In genomic region chr16:20937736-20938135, GRCh38 we compare ENCODE assay signal across 19 cellular contexts. TPM values are rescaled to one million over a fixed set of nuclear protein-coding genes. Genes with fewer than 3 reads are reported as not detected.
DNase-seq lines count a peak whose midpoint lies in the region; ATAC-seq and TF ChIP-seq lines count a peak whose summit lies in the region.
"Had no signal": no experiment of that assay in that cellular context is flagged by ENCODE, and none has a peak within 500 bp of the region (broad histone marks: within the 10 kb centered on the region; RNA-seq: fewer than 3 reads in every experiment).

No MANE protein-coding gene starts in this region.

- POLR2A ChIA-PET in Caco-2 (lab: Charles Lee): interaction anchor here (0.5 to 1.5 kb wide), 4 partner anchors 17 to 86 kb away, joined by 3 to 10 read pairs (median 6); partner anchors contain the start of genes DCUN1D3 and LYRM1
- POLR2A ChIA-PET in activated CD4-positive, alpha-beta memory T cell treated with anti-CD3 and anti-CD28 coated beads for 36 hours (lab: Charles Lee): interaction anchor here (0.9 to 1.6 kb wide), 2 partner anchors 37 to 63 kb away, joined by 5 to 6 read pairs; partner anchors contain the start of genes DCUN1D3 and LYRM1

- H3K9me2 ChIP-seq in GM23248 (ENCODE audit: insufficient read depth) (no peaks in the 10 kb centered on the region), hepatocyte (replicated peaks; ENCODE audit: insufficient read depth) (no peaks in the 10 kb centered on the region)
- H3K9me2 ChIP-seq: SK-N-SH had no signal

- peak; percentile 78 to 89 for DNase-seq in Caco-2
- no peak for DNase-seq in GM23248
- no peak for DNase-seq in activated CD4-positive, alpha-beta memory T cell treated with anti-CD3 and anti-CD28 coated beads for 36 hours
- DNase-seq in hepatocyte (ENCODE audit: low spot score): peak; percentile 31
- no peak for DNase-seq in esophagus squamous epithelium (lab: John Stamatoyannopoulos, UW)
- DNase-seq in NCI-H1694 (lab: John Stamatoyannopoulos, UW): no peak
- DNase-seq in activated CD4-positive, alpha-beta T cell treated with anti-CD3 and anti-CD28 coated beads, Interleukin-2, amount 50 U/mL, for 1 hour: no peak
- DNase-seq: CD8-positive, alpha-beta T cell; DMS79 treated with DMSO at 0.1 percent for 48 hours; H7; Kasumi-1; MM.1S; NCI-H1092 treated with DMSO at 0.1 percent for 48 hours; NCI-H2081 treated with DMSO at 0.1 percent for 48 hours; NCI-H748 treated with DMSO at 0.1 percent for 48 hours; SHP77; SK-N-SH had no signal

- H3K27ac ChIP-seq in GM23248 (no peak overlapping the region), hepatocyte (no peak overlapping the region), esophagus squamous epithelium (no peak overlapping the region)

- CTCF ChIA-PET in Caco-2 (lab: Charles Lee): interaction anchor here (0.5 to 1.2 kb wide), 3 partner anchors 57 to 146 kb away, joined by 3 to 4 read pairs (median 3); no protein-coding TSS in a partner anchor
- CTCF ChIA-PET in activated CD4-positive, alpha-beta memory T cell treated with anti-CD3 and anti-CD28 coated beads for 36 hours (lab: Charles Lee): interaction anchor here (0.5 to 2.0 kb wide), 5 partner anchors 28 to 146 kb away, joined by 3 to 5 read pairs (median 3); partner anchors contain the start of genes DCUN1D3 and LYRM1

- no peaks in the 10 kb centered on the region for H3K27me3 ChIP-seq in Caco-2 (replicated peaks; ENCODE audit: control insufficient read depth, insufficient read depth, low read length)
- no peaks in the 10 kb centered on the region for H3K27me3 ChIP-seq in GM23248 (replicated peaks; ENCODE audit: insufficient read depth)
- no peaks in the 10 kb centered on the region for H3K27me3 ChIP-seq in hepatocyte
- H3K27me3 ChIP-seq in esophagus squamous epithelium: no peaks in the 10 kb centered on the region
- H3K27me3 ChIP-seq: BLaER1 treated with 17β-estradiol and CSF1 and Interleukin-3, amounts not matched to agents 10 nM and 100 nM had no signal

- H3K9me3 Mint-ChIP-seq in Caco-2 (ENCODE audit: unreplicated experiment): no peaks in the 10 kb centered on the region
- H3K9me3 Mint-ChIP-seq in activated CD4-positive, alpha-beta memory T cell treated with anti-CD3 and anti-CD28 coated beads for 36 hours: no peaks in the 10 kb centered on the region
- H3K9me3 Mint-ChIP-seq: CD8-positive, alpha-beta T cell had no signal

- H4K20me1 ChIP-seq in GM23248 (ENCODE audit: insufficient read depth) (no peaks in the 10 kb centered on the region), hepatocyte (ENCODE audit: insufficient read depth, poor library complexity, severe bottlenecking) (no peaks in the 10 kb centered on the region)
- H4K20me1 ChIP-seq: BLaER1 treated with 17β-estradiol and CSF1 and Interleukin-3, amounts not matched to agents 10 nM and 100 nM had no signal

- H3K27ac Mint-ChIP-seq in Caco-2 (ENCODE audit: unreplicated experiment): peak overlapping the region; percentile 80
- H3K27ac Mint-ChIP-seq in activated CD4-positive, alpha-beta memory T cell treated with anti-CD3 and anti-CD28 coated beads for 36 hours: peak overlapping the region; percentile 28
- H3K27ac Mint-ChIP-seq: CD8-positive, alpha-beta T cell had no signal

- H2AFZ ChIP-seq in GM23248: 0 out of 2 replicates have a peak overlapping the region, but pooled peaks have one; percentile 50
- no peak overlapping the region for H2AFZ ChIP-seq in hepatocyte

- no peaks in the 10 kb centered on the region for H3K36me3 Mint-ChIP-seq in Caco-2 (ENCODE audit: insufficient read depth, unreplicated experiment)
- H3K36me3 Mint-ChIP-seq in activated CD4-positive, alpha-beta memory T cell treated with anti-CD3 and anti-CD28 coated beads for 36 hours: no peaks in the 10 kb centered on the region
- H3K36me3 Mint-ChIP-seq: CD8-positive, alpha-beta T cell had no signal

- H3K4me1 Mint-ChIP-seq in Caco-2 (ENCODE audit: low read depth, unreplicated experiment): no peaks in the 10 kb centered on the region
- H3K4me1 Mint-ChIP-seq in activated CD4-positive, alpha-beta memory T cell treated with anti-CD3 and anti-CD28 coated beads for 36 hours (ENCODE audit: low read depth): peaks cover 31% of the 10 kb centered on the region

- no peak for ATAC-seq in GM21717 (IDR thresholded peaks at IDR 0.05; ENCODE audit: unreplicated experiment)
- ATAC-seq: CD8-positive, alpha-beta T cell had no signal

- no peaks in the 10 kb centered on the region for H3K36me3 ChIP-seq in Caco-2 (ENCODE audit: control insufficient read depth, insufficient read depth, low read length)
- no peaks in the 10 kb centered on the region for H3K36me3 ChIP-seq in GM23248 (ENCODE audit: low read depth)
- H3K36me3 ChIP-seq in hepatocyte (replicated peaks; ENCODE audit: insufficient read depth, low read depth): no peaks in the 10 kb centered on the region
- H3K36me3 ChIP-seq in esophagus squamous epithelium: no peaks in the 10 kb centered on the region
- H3K36me3 ChIP-seq: BLaER1 treated with 17β-estradiol and CSF1 and Interleukin-3, amounts not matched to agents 10 nM and 100 nM had no signal

- WGBS in GM23248 (ENCODE audit: low coverage in 1 of 2, low lambda C conversion rate in 2 of 2, missing lambda C conversion rate in 2 of 2), 2 experiments: 74 to 78% methylated on average over 6 of the region's 6 CpGs
- WGBS in hepatocyte (ENCODE audit: low lambda C conversion rate, missing lambda C conversion rate): 55% methylated on average over 6 of the region's 6 CpGs
- 79 to 90% methylated on average over 5 of the region's 6 CpGs for WGBS in esophagus squamous epithelium, 2 donors

- H3F3A ChIP-seq in GM23248 (ENCODE audit: insufficient read depth): peaks cover 14% of the 10 kb centered on the region; the same call in 1 of the 2 replicates

- H3K9me3 ChIP-seq in Caco-2 (no peaks in the 10 kb centered on the region), GM23248 (ENCODE audit: low read depth) (no peaks in the 10 kb centered on the region), hepatocyte (ENCODE audit: low read depth) (no peaks in the 10 kb centered on the region), esophagus squamous epithelium (no peaks in the 10 kb centered on the region)
- H3K9me3 ChIP-seq: BLaER1 treated with 17β-estradiol and CSF1 and Interleukin-3, amounts not matched to agents 10 nM and 100 nM; SK-N-SH had no signal

- BruUV-seq in Caco-2 (replicated peaks; lab: Mats Ljungman, UMichigan): no TSS peak

- intact Hi-C loops in Caco-2 (cut with micrococcal nuclease; ENCODE audit: unreplicated experiment) (loop anchor here (1.0 to 5.0 kb wide), 4 partner anchors 15 to 85 kb away; partner anchors contain the start of genes DCUN1D3 and LYRM1), esophagus squamous epithelium (cut with DNase I) (no loop called here)
- intact Hi-C loops in activated CD4-positive, alpha-beta memory T cell treated with anti-CD3 and anti-CD28 coated beads for 36 hours (cut with micrococcal nuclease): no loop called here

- in situ Hi-C loops in GM23248 (cut with MboI): no loop called here

- H3K4me3 ChIP-seq in Caco-2 (ENCODE audit: low read depth, low read length): no peak overlapping the region
- H3K4me3 ChIP-seq in GM23248: no peak overlapping the region
- no peak overlapping the region for H3K4me3 ChIP-seq in hepatocyte
- H3K4me3 ChIP-seq in esophagus squamous epithelium: no peak overlapping the region
- H3K4me3 ChIP-seq: BLaER1 treated with 17β-estradiol and CSF1 and Interleukin-3, amounts not matched to agents 10 nM and 100 nM had no signal

- no peak for TF ChIP-seq CTCF in Caco-2 (IDR thresholded peaks at IDR 0.05; ENCODE audit: insufficient read depth in 1 of 2, low read depth in 1 of 2, low read length in 1 of 2, severe bottlenecking in 1 of 2, unreplicated experiment in 1 of 2)
- no peak for TF ChIP-seq CTCF in hepatocyte (IDR thresholded peaks at IDR 0.05; ENCODE audit: poor library complexity)
- TF ChIP-seq CTCF in esophagus squamous epithelium (IDR thresholded peaks at IDR 0.05): no peak

- no peak overlapping the region for H3K4me3 Mint-ChIP-seq in Caco-2 (ENCODE audit: unreplicated experiment)
- no peak overlapping the region for H3K4me3 Mint-ChIP-seq in activated CD4-positive, alpha-beta memory T cell treated with anti-CD3 and anti-CD28 coated beads for 36 hours
- H3K4me3 Mint-ChIP-seq: CD8-positive, alpha-beta T cell had no signal

- no peak for TF ChIP-seq POLR2A in esophagus squamous epithelium (IDR thresholded peaks at IDR 0.05)

- H3K4me2 ChIP-seq in GM23248 (ENCODE audit: unreplicated experiment) (no peak overlapping the region), hepatocyte (no peak overlapping the region)
- H3K4me2 ChIP-seq: SK-N-SH had no signal

- no peaks in the 10 kb centered on the region for H3K27me3 Mint-ChIP-seq in Caco-2 (ENCODE audit: insufficient read depth, unreplicated experiment)
- H3K27me3 Mint-ChIP-seq in activated CD4-positive, alpha-beta memory T cell treated with anti-CD3 and anti-CD28 coated beads for 36 hours: peaks cover 7% of the 10 kb centered on the region

- no peak overlapping the region for H3K9ac ChIP-seq in GM23248
- H3K9ac ChIP-seq: BLaER1 treated with 17β-estradiol and CSF1 and Interleukin-3, amounts not matched to agents 10 nM and 100 nM; SK-N-SH had no signal

- H3K4me1 ChIP-seq in Caco-2 (peaks cover 47% of the 10 kb centered on the region), GM23248 (ENCODE audit: insufficient read depth) (peaks cover 13% of the 10 kb centered on the region), hepatocyte (ENCODE audit: insufficient read depth) (no peaks in the 10 kb centered on the region), esophagus squamous epithelium (no peaks in the 10 kb centered on the region)

- no peaks in the 10 kb centered on the region for H3K79me2 ChIP-seq in GM23248 (ENCODE audit: insufficient read depth)
- H3K79me2 ChIP-seq in hepatocyte: no peaks in the 10 kb centered on the region

RNA-seq across cellular contexts. Expression of gene LYRM1, which starts 37.2 kb away (rescaled TPM):
- total RNA-seq in Caco-2 (2022): 40.3 and 46.1 TPM in 2 replicates
- total RNA-seq in GM23248 (2014; rRNA removed; shearing (Covaris generic)): 32.1 and 32.2 TPM in 2 replicates
- 37.6 and 40.9 TPM in 2 replicates for polyA plus RNA-seq in GM23248 (2016; fragmentation: Nextera tagmentation; extraction: Ambion mirVana)
- total RNA-seq in activated CD4-positive, alpha-beta memory T cell treated with anti-CD3 and anti-CD28 coated beads for 36 hours: 10 to 100 TPM; 26.5 to 28.0 TPM
- total RNA-seq in hepatocyte: 60.0 and 61.5 TPM in 2 replicates
- 48.9 and 57.3 TPM in 2 replicates for polyA plus RNA-seq in hepatocyte
- total RNA-seq in esophagus squamous epithelium: 10 to 100 TPM; 21.9 to 37.9 (median 34.3) TPM

RNA-seq across cellular contexts. Expression of gene DCUN1D3, which starts 37.6 kb away (rescaled TPM):
- total RNA-seq in Caco-2 (2022) (16.4 and 19.2 TPM in 2 replicates), hepatocyte (38.1 and 40.3 TPM in 2 replicates), esophagus squamous epithelium (10 to 100 TPM; 14.5 to 37.2 (median 19.4) TPM)
- total RNA-seq in GM23248 (2014; rRNA removed; shearing (Covaris generic)): 34.4 and 35.2 TPM in 2 replicates
- polyA plus RNA-seq in GM23248 (2016; fragmentation: Nextera tagmentation; extraction: Ambion mirVana) (15.2 and 15.3 TPM in 2 replicates), hepatocyte (10.3 and 15.0 TPM in 2 replicates)
- total RNA-seq in activated CD4-positive, alpha-beta memory T cell treated with anti-CD3 and anti-CD28 coated beads for 36 hours: 1 to 10 TPM; 5.9 TPM

Comparison
In these comparisons a context has a peak if more than half of its experiments do, and no peak if none do; other contexts are left out.
1. DNase-seq: peak in Caco-2 (2 of 2) and hepatocyte (single experiment); none in GM23248 (single experiment), activated CD4-positive, alpha-beta memory T cell treated with anti-CD3 and anti-CD28 coated beads for 36 hours (single experiment), esophagus squamous epithelium (single experiment), NCI-H1694 (single experiment) and activated CD4-positive, alpha-beta T cell treated with anti-CD3 and anti-CD28 coated beads, Interleukin-2, amount 50 U/mL, for 1 hour (single experiment).